In the genomic region with DNA sequence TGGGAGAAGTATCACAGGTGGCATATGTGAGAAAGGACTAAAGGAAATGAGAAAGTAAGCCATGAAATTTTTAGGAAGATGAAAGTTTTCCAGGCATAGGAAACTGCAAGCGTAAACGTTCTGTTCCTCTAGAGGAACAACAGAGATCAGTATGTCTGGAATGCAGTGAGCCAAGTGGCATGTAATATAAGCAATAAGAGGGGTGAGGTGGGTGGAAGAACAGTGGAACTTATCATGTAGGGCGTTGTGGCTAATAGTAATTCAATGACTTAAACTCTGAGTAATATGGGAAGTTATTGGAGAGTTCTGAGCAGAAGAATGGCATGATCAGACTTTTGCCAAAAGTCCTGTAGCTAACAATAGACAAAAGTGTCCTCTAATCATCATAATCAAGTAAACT, we compare ENCODE assay signal across 17 cellular contexts.
A peak's percentile ranks its signal among the peaks of the same experiment; 100 is the strongest.
DNase-seq lines count a peak whose midpoint lies in the region; ATAC-seq, FAIRE-seq and TF ChIP-seq lines count a peak whose summit lies in the region.
"Had no signal": no experiment of that assay in that cellular context is flagged by ENCODE, and none has a peak within 500 bp of the region (broad histone marks: within the 10 kb centered on the region; RNA-seq: fewer than 3 reads in every experiment).

No MANE protein-coding gene starts in this region.

- H4K12ac ChIP-seq in trophoblast cell (ENCODE audit: low read depth, low read length) = no peak overlapping the region

- no peaks in the 10 kb centered on the region for H3K9me3 ChIP-seq in astrocyte (ENCODE audit: insufficient read depth, low read depth, low read length)
- H3K9me3 ChIP-seq in trophoblast cell (ENCODE audit: insufficient read depth, low read depth, low read length) = no peaks in the 10 kb centered on the region
- H3K9me3 ChIP-seq: esophagus squamous epithelium, suprapubic skin had no signal

- no peaks in the 10 kb centered on the region for H3K36me3 Mint-ChIP-seq in astrocyte (ENCODE audit: low read depth, unreplicated experiment)

- POLR2A ChIA-PET in HEK293T (lab: Yijun Ruan, JAX) = no interaction called here

- H3K4ac ChIP-seq in trophoblast cell (ENCODE audit: low read depth, low read length) = no peak overlapping the region

- H3K4me3 ChIP-seq in astrocyte (ENCODE audit: insufficient read depth, low read depth, low read length) (no peak overlapping the region), fibroblast of villous mesenchyme (ENCODE audit: low read depth, low read length) (no peak overlapping the region), retinal pigment epithelial cell (ENCODE audit: low read length) (no peak overlapping the region), trophoblast cell (ENCODE audit: low read depth, low read length) (no peak overlapping the region)
- H3K4me3 ChIP-seq: esophagus squamous epithelium, suprapubic skin had no signal

- no peak overlapping the region for H3K9ac ChIP-seq in astrocyte (ENCODE audit: low read length)
- H3K9ac ChIP-seq in trophoblast cell (ENCODE audit: low read length) = no peak overlapping the region

- H3K79me1 ChIP-seq in trophoblast cell (ENCODE audit: low read length) = peaks cover 1% of the 10 kb centered on the region

- peak; percentile 64 for DNase-seq in HS-5 (ENCODE audit: low read depth)
- DNase-seq in astrocyte (ENCODE audit: low read depth) = peak; percentile 79
- DNase-seq in fibroblast of villous mesenchyme (ENCODE audit: low read depth) = peak; percentile 7
- peak; percentile 26 for DNase-seq in retinal pigment epithelial cell (ENCODE audit: low read depth)
- DNase-seq in trophoblast cell = no peak
- no peak for DNase-seq in HEK293T (ENCODE audit: extremely low spot score)
- DNase-seq: esophagus squamous epithelium; naive thymus-derived CD4-positive, alpha-beta T cell; NCI-H1092 treated with DMSO at 0.1 percent for 48 hours had no signal

- no peaks in the 10 kb centered on the region for H3K27me3 Mint-ChIP-seq in astrocyte (ENCODE audit: low read depth, unreplicated experiment)
- H3K27me3 Mint-ChIP-seq: naive thymus-derived CD4-positive, alpha-beta T cell had no signal

- no peaks in the 10 kb centered on the region for H3K27me3 ChIP-seq in astrocyte (ENCODE audit: insufficient read depth, low read length)
- H3K27me3 ChIP-seq in trophoblast cell (ENCODE audit: insufficient read depth, low read length) = no peaks in the 10 kb centered on the region
- H3K27me3 ChIP-seq: esophagus squamous epithelium, suprapubic skin had no signal

- no peak overlapping the region for H2BK5ac ChIP-seq in trophoblast cell (ENCODE audit: low read depth, low read length, poor library complexity)

- no peak for FAIRE-seq in astrocyte (lab: Jason Lieb, UNC)
- FAIRE-seq: colon, islet of Langerhans had no signal

- no peak for TF ChIP-seq CTCF in astrocyte (IDR thresholded peaks at IDR 0.05; ENCODE audit: insufficient read depth, low read depth, low read length)
- TF ChIP-seq CTCF in fibroblast of villous mesenchyme (IDR thresholded peaks at IDR 0.05; ENCODE audit: insufficient read depth, low read depth, low read length) = no peak
- TF ChIP-seq CTCF in retinal pigment epithelial cell (conservative IDR thresholded peaks at IDR 0.05; ENCODE audit: low read depth, low read length) = no peak

- H3K23ac ChIP-seq in trophoblast cell (ENCODE audit: low read length) = no peak overlapping the region

- peak overlapping the region; percentile 54 for H3K27ac ChIP-seq in astrocyte (ENCODE audit: low read depth, low read length)
- H3K27ac ChIP-seq in trophoblast cell (ENCODE audit: low read depth, low read length) = no peak overlapping the region
- H3K27ac ChIP-seq: esophagus squamous epithelium, suprapubic skin had no signal

- no peak overlapping the region for H2BK120ac ChIP-seq in trophoblast cell (ENCODE audit: insufficient read depth, low read length, poor library complexity)

- H4K91ac ChIP-seq in trophoblast cell (ENCODE audit: low read depth, low read length) = no peak overlapping the region

- H4K20me1 ChIP-seq in astrocyte (ENCODE audit: insufficient read depth, low read length) = no peaks in the 10 kb centered on the region

- no peaks in the 10 kb centered on the region for H3K9me3 Mint-ChIP-seq in astrocyte (ENCODE audit: unreplicated experiment)

- H3K14ac ChIP-seq in trophoblast cell (ENCODE audit: low read length) = no peak overlapping the region

- no peaks in the 10 kb centered on the region for H3K36me3 ChIP-seq in astrocyte (ENCODE audit: insufficient read depth, low read length)
- no peaks in the 10 kb centered on the region for H3K36me3 ChIP-seq in trophoblast cell (ENCODE audit: control insufficient read depth in 1 of 2, insufficient read depth in 2 of 2, low read length in 2 of 2)
- H3K36me3 ChIP-seq: esophagus squamous epithelium, suprapubic skin had no signal

- no peak overlapping the region for H2AK5ac ChIP-seq in trophoblast cell (ENCODE audit: low read length)

- H3K4me2 ChIP-seq in astrocyte (ENCODE audit: low read length) (peak overlapping the region; percentile 65), trophoblast cell (ENCODE audit: low read length) (no peak overlapping the region)

- no peak for ATAC-seq in HG02759 (IDR thresholded peaks at IDR 0.05; ENCODE audit: unreplicated experiment)
- no peak for ATAC-seq in GM18502 (IDR thresholded peaks at IDR 0.05; ENCODE audit: poor library complexity, unreplicated experiment)
- ATAC-seq: HCT116; naive thymus-derived CD4-positive, alpha-beta T cell; Panc1 had no signal

- peaks cover 28% of the 10 kb centered on the region for H3K4me1 Mint-ChIP-seq in astrocyte (ENCODE audit: low read depth, unreplicated experiment)

- H2AFZ ChIP-seq in astrocyte (ENCODE audit: low read depth, low read length) = no peak overlapping the region
- H2AFZ ChIP-seq in trophoblast cell (ENCODE audit: insufficient read depth, low read length, poor library complexity) = no peak overlapping the region

- WGBS in trophoblast cell (ENCODE audit: extremely low coverage, insufficient coverage, insufficient read length) = no CpG with 5 or more reads among the region's 3 CpGs

- no peak overlapping the region for H2BK12ac ChIP-seq in trophoblast cell (ENCODE audit: low read length)

- no peak overlapping the region for H4K8ac ChIP-seq in trophoblast cell (ENCODE audit: low read depth, low read length)

- CTCF ChIA-PET in HEK293T (lab: Yijun Ruan, JAX) = no interaction called here

- H3K4me3 Mint-ChIP-seq in astrocyte (ENCODE audit: unreplicated experiment) = peak overlapping the region; percentile 54
- H3K4me3 Mint-ChIP-seq: naive thymus-derived CD4-positive, alpha-beta T cell; T-helper 1 cell treated with Interleukin-12 subunit alpha and Interleukin-12 subunit beta and Interleukin-4 antibody, amounts not matched to agents 30 μg/mL and 1 μg/mL, for 36 hours had no signal

- H3K79me2 ChIP-seq in astrocyte (ENCODE audit: insufficient read depth, low read length) (no peaks in the 10 kb centered on the region), trophoblast cell (ENCODE audit: control insufficient read depth, insufficient read depth, low read length, poor library complexity) (no peaks in the 10 kb centered on the region)

- H3K4me1 ChIP-seq in astrocyte (ENCODE audit: insufficient read depth, low read length) (peaks cover 14% of the 10 kb centered on the region), trophoblast cell (ENCODE audit: control insufficient read depth in 1 of 2, insufficient read depth in 2 of 2, low read length in 2 of 2) (peaks cover 0 to 2% of the 10 kb centered on the region in 2 experiments)
- H3K4me1 ChIP-seq: esophagus squamous epithelium had no signal

- no peak overlapping the region for H3K18ac ChIP-seq in trophoblast cell (ENCODE audit: low read length)

- peak overlapping the region; percentile 97 for H3K27ac Mint-ChIP-seq in astrocyte (ENCODE audit: unreplicated experiment)
- H3K27ac Mint-ChIP-seq: naive thymus-derived CD4-positive, alpha-beta T cell; T-helper 1 cell treated with Interleukin-12 subunit alpha and Interleukin-12 subunit beta and Interleukin-4 antibody, amounts not matched to agents 30 μg/mL and 1 μg/mL, for 36 hours had no signal

TF ChIP-seq in HEK293T, 16 proteins besides CTCF, POLR2A, EP300 and RAD21:
- TF ChIP-seq, protein P1, sequence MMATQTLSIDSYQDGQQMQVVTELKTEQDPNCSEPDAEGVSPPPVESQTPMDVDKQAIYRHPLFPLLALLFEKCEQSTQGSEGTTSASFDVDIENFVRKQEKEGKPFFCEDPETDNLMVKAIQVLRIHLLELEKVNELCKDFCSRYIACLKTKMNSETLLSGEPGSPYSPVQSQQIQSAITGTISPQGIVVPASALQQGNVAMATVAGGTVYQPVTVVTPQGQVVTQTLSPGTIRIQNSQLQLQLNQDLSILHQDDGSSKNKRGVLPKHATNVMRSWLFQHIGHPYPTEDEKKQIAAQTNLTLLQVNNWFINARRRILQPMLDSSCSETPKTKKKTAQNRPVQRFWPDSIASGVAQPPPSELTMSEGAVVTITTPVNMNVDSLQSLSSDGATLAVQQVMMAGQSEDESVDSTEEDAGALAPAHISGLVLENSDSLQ (IDR thresholded peaks at IDR 0.05) = no peak
- no peak for TF ChIP-seq TARDBP (IDR thresholded peaks at IDR 0.05)
- no peak for TF ChIP-seq HDGF (IDR thresholded peaks at IDR 0.05; ENCODE audit: borderline replicate concordance)
TF ChIP-seq in HEK293T: peak in this region for 0.

Comparison
In these comparisons a context has a peak if more than half of its experiments do, and no peak if none do; other contexts are left out.
1. DNase-seq: peak in HS-5 (single experiment), astrocyte (single experiment), fibroblast of villous mesenchyme (single experiment) and retinal pigment epithelial cell (single experiment); none in trophoblast cell (0 of 2) and HEK293T (single experiment).